In genomic region chr9:113468716-113469448, GRCh38 we compare ENCODE assay signal across 17 cellular contexts. TPM values are rescaled to one million over a fixed set of nuclear protein-coding genes. Genes with fewer than 3 reads are reported as not detected.
DNase-seq lines count a peak whose midpoint lies in the region; ATAC-seq, FAIRE-seq and TF ChIP-seq lines count a peak whose summit lies in the region.
"Had no signal": no experiment of that assay in that cellular context is flagged by ENCODE, and none has a peak within 500 bp of the region (broad histone marks: within the 10 kb centered on the region; RNA-seq: fewer than 3 reads in every experiment).

No MANE protein-coding gene starts in this region.

- no peak overlapping the region for H3K4me3 ChIP-seq in ascending aorta
- no peak overlapping the region for H3K4me3 ChIP-seq in right cardiac atrium (ENCODE audit: low read length)
- no peak overlapping the region for H3K4me3 ChIP-seq in mucosa of descending colon
- H3K4me3 ChIP-seq: SJSA1 had no signal

- DNase-seq in DMS 273 treated with DMSO at 0.1 percent for 48 hours (lab: John Stamatoyannopoulos, UW) = peak; percentile 44
- DNase-seq in ascending aorta (ENCODE audit: low spot score in 2 of 2) = no peak
- DNase-seq in right cardiac atrium = peak in 2 of 3 donors; percentile 66 to 74
- DNase-seq in putamen (ENCODE audit: low spot score) = peak; percentile 30
- no peak for DNase-seq in urothelium cell line (ENCODE audit: low spot score)
- DNase-seq in mucosa of descending colon = no peak
- DNase-seq in hippocampal formation (lab: John Stamatoyannopoulos, UW) = no peak
- DNase-seq: activated naive CD8-positive, alpha-beta T cell treated with anti-CD3 and anti-CD28 coated beads, Interleukin-2, amount 10 ng/mL, durations not matched to agents 7 days and 5 days; AML-193; DND-41; natural killer cell; NCI-H1105; NCI-H510A treated with DMSO at 0.1 percent for 48 hours had no signal

- TF ChIP-seq CTCF in ascending aorta (IDR thresholded peaks at IDR 0.05) = no peak
- TF ChIP-seq CTCF in mucosa of descending colon (IDR thresholded peaks at IDR 0.05) = no peak

- no peak for FAIRE-seq in urothelium cell line (lab: Jason Lieb, UNC)
- FAIRE-seq: GM12892, GM19239 had no signal

- H3K9me3 ChIP-seq in ascending aorta (no peaks in the 10 kb centered on the region), right cardiac atrium (ENCODE audit: control insufficient read depth, low read length) (no peaks in the 10 kb centered on the region), mucosa of descending colon (no peaks in the 10 kb centered on the region)

- no peaks in the 10 kb centered on the region for H3K27me3 ChIP-seq in ascending aorta
- no peaks in the 10 kb centered on the region for H3K27me3 ChIP-seq in right cardiac atrium (ENCODE audit: control insufficient read depth, insufficient read depth)
- H3K27me3 ChIP-seq: SJSA1 had no signal

- intact Hi-C loops in ascending aorta (cut with DNase I) (no loop called here), right cardiac atrium (cut with DNase I) (loop anchor here in 1 of 4 donors (5.0 kb wide), 1 partner anchor 43 kb away; no protein-coding TSS in a partner anchor), mucosa of descending colon (cut with DNase I, micrococcal nuclease) (no loop called here)

- H3K4me1 ChIP-seq in ascending aorta (peaks cover 6 to 15% of the 10 kb centered on the region in 2 donors), right cardiac atrium (ENCODE audit: control insufficient read depth, insufficient read depth, low read length) (peaks cover 2% of the 10 kb centered on the region), mucosa of descending colon (ENCODE audit: low read depth) (peaks cover 3% of the 10 kb centered on the region)
- H3K4me1 ChIP-seq: SJSA1 had no signal

- H3K27ac ChIP-seq in ascending aorta (peak overlapping the region; percentile 55 to 75), right cardiac atrium (ENCODE audit: low read length) (peak overlapping the region; percentile 61)
- H3K27ac ChIP-seq: SJSA1 had no signal

- 45% methylated on average over 6 of the region's 6 CpGs for WGBS in right cardiac atrium

- ATAC-seq in right cardiac atrium (peak; percentile 77 to 81), GM19467 (IDR thresholded peaks at IDR 0.05; ENCODE audit: unreplicated experiment) (no peak), mucosa of descending colon (no peak)
- ATAC-seq: natural killer cell had no signal

- no peaks in the 10 kb centered on the region for H3K36me3 ChIP-seq in ascending aorta
- no peaks in the 10 kb centered on the region for H3K36me3 ChIP-seq in mucosa of descending colon (ENCODE audit: low read depth)
- H3K36me3 ChIP-seq: SJSA1 had no signal

RNA-seq across cellular contexts. Expression of gene RGS3, which starts 5.4 kb away (rescaled TPM):
- total RNA-seq in ascending aorta (125 TPM), right cardiac atrium (100 to 1,000 TPM; 139 to 184 (median 166) TPM), mucosa of descending colon (10 to 100 TPM; 65.9 to 83.8 (median 70.7) TPM)
- 107 TPM for polyA plus RNA-seq in right cardiac atrium

RNA-seq across cellular contexts. Expression of gene C9orf43, which starts 58.3 kb away (rescaled TPM):
- total RNA-seq in ascending aorta = not detected
- total RNA-seq in right cardiac atrium = under 1 TPM; 0.20 to 0.47 (median 0.20) TPM
- polyA plus RNA-seq in right cardiac atrium = 0.23 TPM
- under 1 TPM in 2 of 3 donors, not detected in 1; 0.20 to 0.55 TPM for total RNA-seq in mucosa of descending colon

RNA-seq across cellular contexts. Expression of gene POLE3, which starts 58.4 kb away (rescaled TPM):
- total RNA-seq in ascending aorta (17.5 TPM), right cardiac atrium (10 to 100 TPM; 19.7 to 22.4 (median 20.5) TPM), mucosa of descending colon (10 to 100 TPM; 22.2 to 31.0 (median 28.6) TPM)
- polyA plus RNA-seq in right cardiac atrium = 18.0 TPM

Comparison
In these comparisons a context has a peak if more than half of its experiments do, and no peak if none do; other contexts are left out.
1. DNase-seq: peak in DMS 273 treated with DMSO at 0.1 percent for 48 hours (single experiment), right cardiac atrium (2 of 3) and putamen (single experiment); none in ascending aorta (0 of 2), urothelium cell line (single experiment), mucosa of descending colon (0 of 3) and hippocampal formation (0 of 2).
2. ATAC-seq: peak in right cardiac atrium (2 of 2); none in GM19467 (single experiment) and mucosa of descending colon (single experiment).